ENCODE assay signal across 8 cellular contexts in the genomic region with DNA sequence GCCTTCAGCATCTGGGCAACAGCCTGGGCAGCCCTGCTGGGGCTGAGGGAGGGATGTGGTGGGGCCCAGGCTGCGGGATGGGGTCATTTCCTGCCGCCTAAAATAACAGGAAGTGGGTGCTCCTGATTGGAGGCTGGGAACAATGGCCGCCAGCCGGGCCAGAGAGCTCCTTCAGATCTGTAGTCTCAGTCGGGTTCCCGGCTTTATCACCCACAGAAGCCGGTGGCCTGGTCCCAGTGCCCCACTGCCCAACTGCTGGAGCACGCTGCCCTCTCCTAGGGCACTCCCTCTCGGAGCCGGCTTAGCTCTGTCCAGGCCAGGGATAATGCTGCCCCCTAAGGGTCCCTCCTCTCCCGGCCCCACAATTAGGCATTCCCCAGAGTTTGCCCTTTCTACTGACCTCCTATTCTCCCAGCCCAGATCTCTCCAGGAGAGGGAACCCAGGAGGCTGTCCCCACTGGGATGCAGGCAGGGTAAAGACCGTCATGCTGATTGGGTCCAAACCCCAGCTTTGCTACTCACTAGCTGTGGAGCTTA. TPM values are rescaled to one million over a fixed set of nuclear protein-coding genes. Genes with fewer than 3 reads are reported as not detected.
DNase-seq lines count a peak whose midpoint lies in the region; ATAC-seq and TF ChIP-seq lines count a peak whose summit lies in the region.

No MANE protein-coding gene starts in this region.

- no peaks in the 10 kb centered on the region for H3K27me3 Mint-ChIP-seq in activated T-helper 17 cell treated with anti-CD3 and anti-CD28 coated beads, Interleukin-2, amount 50 U/mL, for 72 hours
- H3K27me3 Mint-ChIP-seq in natural killer cell treated with Interleukin-12 subunit alpha and Interleukin-12 subunit beta and Interleukin-15 and Interleukin-18, amount 100 ng/mL, for 72 hours: no peaks in the 10 kb centered on the region

- peak overlapping the region; percentile 98 for H3K27ac Mint-ChIP-seq in activated T-helper 17 cell treated with anti-CD3 and anti-CD28 coated beads, Interleukin-2, amount 50 U/mL, for 72 hours
- H3K27ac Mint-ChIP-seq in natural killer cell treated with Interleukin-12 subunit alpha and Interleukin-12 subunit beta and Interleukin-15 and Interleukin-18, amount 100 ng/mL, for 72 hours: peak overlapping the region; percentile 96 to 97

- TF ChIP-seq POLR2A in tibial nerve (IDR thresholded peaks at IDR 0.05): no peak

- no peaks in the 10 kb centered on the region for H3K27me3 ChIP-seq in tibial nerve

- ATAC-seq in GM18907 (IDR thresholded peaks at IDR 0.05; ENCODE audit: unreplicated experiment) (peak; percentile 30), GM18519 (IDR thresholded peaks at IDR 0.05; ENCODE audit: low FRiP score, unreplicated experiment) (no peak)
- peak; percentile 70 for ATAC-seq in activated T-helper 17 cell treated with anti-CD3 and anti-CD28 coated beads, Interleukin-2, amount 50 U/mL, for 72 hours (replicated peaks)
- peak; percentile 76 to 79 for ATAC-seq in natural killer cell treated with Interleukin-12 subunit alpha and Interleukin-12 subunit beta and Interleukin-15 and Interleukin-18, amount 100 ng/mL, for 72 hours

- H3K4me3 ChIP-seq in tibial nerve: peak overlapping the region; percentile 14 to 54 (median 34)

- H3K36me3 Mint-ChIP-seq in activated T-helper 17 cell treated with anti-CD3 and anti-CD28 coated beads, Interleukin-2, amount 50 U/mL, for 72 hours (ENCODE audit: low read depth): peaks cover 65% of the 10 kb centered on the region
- peaks cover 6% of the 10 kb centered on the region for H3K36me3 Mint-ChIP-seq in natural killer cell treated with Interleukin-12 subunit alpha and Interleukin-12 subunit beta and Interleukin-15 and Interleukin-18, amount 100 ng/mL, for 72 hours

- peaks cover 0 to 71% (median 46%) of the 10 kb centered on the region in 4 donors for H3K4me1 ChIP-seq in tibial nerve

- H3K4me3 Mint-ChIP-seq in activated T-helper 17 cell treated with anti-CD3 and anti-CD28 coated beads, Interleukin-2, amount 50 U/mL, for 72 hours: peak overlapping the region; percentile 95
- H3K4me3 Mint-ChIP-seq in natural killer cell treated with Interleukin-12 subunit alpha and Interleukin-12 subunit beta and Interleukin-15 and Interleukin-18, amount 100 ng/mL, for 72 hours: peak overlapping the region; percentile 89

- peak in 4 of 5 experiments; percentile 15 to 47 (median 32) for TF ChIP-seq CTCF in tibial nerve (IDR thresholded peaks at IDR 0.05)

- no peaks in the 10 kb centered on the region for H3K9me3 ChIP-seq in tibial nerve

- DNase-seq in A172 (ENCODE audit: low spot score) (peak; percentile 61), OCI-M1 (lab: John Stamatoyannopoulos, UW) (peak; percentile 86), fibroblast of peridontal ligament (ENCODE audit: extremely low read depth) (peak; percentile 61), tibial nerve (ENCODE audit: low spot score in 2 of 2) (peak; percentile 40 to 50)
- peak; percentile 84 for DNase-seq in natural killer cell treated with Interleukin-12 subunit alpha and Interleukin-12 subunit beta and Interleukin-15 and Interleukin-18, amount 100 ng/mL, for 72 hours (ENCODE audit: low spot score)

- H3K4me1 Mint-ChIP-seq in activated T-helper 17 cell treated with anti-CD3 and anti-CD28 coated beads, Interleukin-2, amount 50 U/mL, for 72 hours: peaks cover 41% of the 10 kb centered on the region
- peaks cover 59 to 63% of the 10 kb centered on the region in 2 donors for H3K4me1 Mint-ChIP-seq in natural killer cell treated with Interleukin-12 subunit alpha and Interleukin-12 subunit beta and Interleukin-15 and Interleukin-18, amount 100 ng/mL, for 72 hours (ENCODE audit: low read depth in 2 of 2)

- TF ChIP-seq EP300 in tibial nerve (IDR thresholded peaks at IDR 0.05): no peak

- H3K36me3 ChIP-seq in tibial nerve: no peaks in the 10 kb centered on the region

- WGBS in tibial nerve, 2 donors: 1% methylated on average over 5 to 11 of the region's 12 CpGs

- H3K9me3 Mint-ChIP-seq in activated T-helper 17 cell treated with anti-CD3 and anti-CD28 coated beads, Interleukin-2, amount 50 U/mL, for 72 hours: no peaks in the 10 kb centered on the region
- no peaks in the 10 kb centered on the region for H3K9me3 Mint-ChIP-seq in natural killer cell treated with Interleukin-12 subunit alpha and Interleukin-12 subunit beta and Interleukin-15 and Interleukin-18, amount 100 ng/mL, for 72 hours

- H3K27ac ChIP-seq in tibial nerve: peak overlapping the region; percentile 83 to 99 (median 91)

RNA-seq across cellular contexts. Expression of gene MAP7D1, which starts 5.1 kb away (rescaled TPM):
- total RNA-seq in A172 (2014; rRNA removed; shearing (Covaris generic)): 91.2 and 136 TPM in 2 replicates
- 100 to 1,000 TPM in 1 of 2 donors, 10 to 100 TPM in 1; 97.9 to 164 TPM for total RNA-seq in activated T-helper 17 cell treated with anti-CD3 and anti-CD28 coated beads, Interleukin-2, amount 50 U/mL, for 72 hours
- total RNA-seq in natural killer cell treated with Interleukin-12 subunit alpha and Interleukin-12 subunit beta and Interleukin-15 and Interleukin-18, amount 100 ng/mL, for 72 hours: 100 to 1,000 TPM; 153 to 196 TPM
- total RNA-seq in tibial nerve: 100 to 1,000 TPM in 3 of 4 donors, 10 to 100 TPM in 1; 85.0 to 184 (median 121) TPM

RNA-seq across cellular contexts. Expression of gene TRAPPC3, which starts 11.7 kb away (rescaled TPM):
- 86.7 and 110 TPM in 2 replicates for total RNA-seq in A172 (2014; rRNA removed; shearing (Covaris generic))
- 10 to 100 TPM; 47.8 to 72.6 TPM for total RNA-seq in activated T-helper 17 cell treated with anti-CD3 and anti-CD28 coated beads, Interleukin-2, amount 50 U/mL, for 72 hours
- total RNA-seq in natural killer cell treated with Interleukin-12 subunit alpha and Interleukin-12 subunit beta and Interleukin-15 and Interleukin-18, amount 100 ng/mL, for 72 hours: 10 to 100 TPM; 58.4 to 69.2 TPM
- total RNA-seq in tibial nerve: 10 to 100 TPM; 48.0 to 90.4 (median 69.1) TPM

RNA-seq across cellular contexts. Expression of gene COL8A2, which starts 36.0 kb away (rescaled TPM):
- 0.62 and 0.72 TPM in 2 replicates for total RNA-seq in A172 (2014; rRNA removed; shearing (Covaris generic))
- total RNA-seq in activated T-helper 17 cell treated with anti-CD3 and anti-CD28 coated beads, Interleukin-2, amount 50 U/mL, for 72 hours: under 1 TPM in 1 of 2 donors, not detected in 1; 0.08 TPM
- under 1 TPM in 1 of 2 donors, not detected in 1; 0.08 TPM for total RNA-seq in natural killer cell treated with Interleukin-12 subunit alpha and Interleukin-12 subunit beta and Interleukin-15 and Interleukin-18, amount 100 ng/mL, for 72 hours
- 10 to 100 TPM; 26.7 to 57.9 (median 50.2) TPM for total RNA-seq in tibial nerve

Comparison
In these comparisons a context has a peak if more than half of its experiments do, and no peak if none do; other contexts are left out.
1. RNA of gene COL8A2, which starts 36.0 kb away (total RNA-seq): 26.7 to 57.9 TPM in tibial nerve; 0.62 to 0.72 TPM in A172, 0.08 TPM in natural killer cell treated with Interleukin-12 subunit alpha and Interleukin-12 subunit beta and Interleukin-15 and Interleukin-18, amount 100 ng/mL, for 72 hours and 0.08 TPM in activated T-helper 17 cell treated with anti-CD3 and anti-CD28 coated beads, Interleukin-2, amount 50 U/mL, for 72 hours; every median in the first group is over 10 times any median in the second.
2. Peak in every context shown above with its lines, with median percentiles within 50 percentile points of each other: DNase-seq.